Comparison of ENCODE assay signal across 1 cellular context in the genomic region with DNA sequence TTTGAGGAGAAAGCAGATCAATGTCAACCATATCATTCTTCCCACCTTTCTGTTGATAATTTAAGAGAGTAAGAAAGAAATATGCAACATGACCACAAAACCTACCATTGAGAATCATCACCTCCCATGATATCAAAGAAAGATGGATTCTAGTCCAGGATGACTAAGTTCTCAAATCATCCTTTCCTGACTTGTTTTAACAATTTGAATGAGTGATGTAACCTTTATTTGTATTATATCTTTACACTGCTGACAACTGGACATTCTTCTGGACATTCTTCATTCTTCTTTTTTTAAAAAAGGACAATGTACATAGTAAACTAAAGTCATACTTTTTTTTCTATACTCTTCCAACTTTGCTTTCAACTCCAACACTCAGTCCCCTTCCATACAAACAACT.
TF ChIP-seq lines count a peak whose summit lies in the region.

No MANE protein-coding gene starts in this region.

TF ChIP-seq in IMR-90, 13 proteins besides CTCF, POLR2A, EP300 and RAD21:
- no peak for TF ChIP-seq MAZ (IDR thresholded peaks at IDR 0.05; ENCODE audit: borderline replicate concordance, low read depth, low read length)
- no peak for TF ChIP-seq CEBPB (IDR thresholded peaks at IDR 0.05; ENCODE audit: low read depth, low read length)
- TF ChIP-seq, protein P1, sequence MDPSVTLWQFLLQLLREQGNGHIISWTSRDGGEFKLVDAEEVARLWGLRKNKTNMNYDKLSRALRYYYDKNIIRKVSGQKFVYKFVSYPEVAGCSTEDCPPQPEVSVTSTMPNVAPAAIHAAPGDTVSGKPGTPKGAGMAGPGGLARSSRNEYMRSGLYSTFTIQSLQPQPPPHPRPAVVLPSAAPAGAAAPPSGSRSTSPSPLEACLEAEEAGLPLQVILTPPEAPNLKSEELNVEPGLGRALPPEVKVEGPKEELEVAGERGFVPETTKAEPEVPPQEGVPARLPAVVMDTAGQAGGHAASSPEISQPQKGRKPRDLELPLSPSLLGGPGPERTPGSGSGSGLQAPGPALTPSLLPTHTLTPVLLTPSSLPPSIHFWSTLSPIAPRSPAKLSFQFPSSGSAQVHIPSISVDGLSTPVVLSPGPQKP (IDR thresholded peaks at IDR 0.05; ENCODE audit: borderline replicate concordance, low read depth, low read length) = no peak
- no peak for TF ChIP-seq CHD1 (IDR thresholded peaks at IDR 0.05; ENCODE audit: low read depth, low read length)
- no peak for TF ChIP-seq SMC3 (IDR thresholded peaks at IDR 0.05; ENCODE audit: low read depth, low read length)
- TF ChIP-seq MXI1 (IDR thresholded peaks at IDR 0.05; ENCODE audit: borderline replicate concordance, low read depth, low read length) = no peak
- TF ChIP-seq RCOR1 (IDR thresholded peaks at IDR 0.05; ENCODE audit: insufficient replicate concordance, low read length) = no peak
- TF ChIP-seq, protein P2, sequence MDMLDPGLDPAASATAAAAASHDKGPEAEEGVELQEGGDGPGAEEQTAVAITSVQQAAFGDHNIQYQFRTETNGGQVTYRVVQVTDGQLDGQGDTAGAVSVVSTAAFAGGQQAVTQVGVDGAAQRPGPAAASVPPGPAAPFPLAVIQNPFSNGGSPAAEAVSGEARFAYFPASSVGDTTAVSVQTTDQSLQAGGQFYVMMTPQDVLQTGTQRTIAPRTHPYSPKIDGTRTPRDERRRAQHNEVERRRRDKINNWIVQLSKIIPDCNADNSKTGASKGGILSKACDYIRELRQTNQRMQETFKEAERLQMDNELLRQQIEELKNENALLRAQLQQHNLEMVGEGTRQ (IDR thresholded peaks at IDR 0.05; ENCODE audit: low read depth, low read length) = no peak
- no peak for TF ChIP-seq RFX5 (IDR thresholded peaks at IDR 0.05; ENCODE audit: low read depth, low read length)
- no peak for TF ChIP-seq MAFK (IDR thresholded peaks at IDR 0.05; ENCODE audit: low read depth, low read length)
- TF ChIP-seq BHLHE40 (IDR thresholded peaks at IDR 0.05; ENCODE audit: low read depth, low read length) = no peak
- no peak for TF ChIP-seq NFE2L2 (IDR thresholded peaks at IDR 0.05; ENCODE audit: low read depth, low read length)
- TF ChIP-seq FOS (IDR thresholded peaks at IDR 0.05; ENCODE audit: low read depth, low read length) = no peak
